In genomic region chr17:61493830-61494324, GRCh38 we compare ENCODE assay signal across 12 cellular contexts. TPM values are rescaled to one million over a fixed set of nuclear protein-coding genes. Genes with fewer than 3 reads are reported as not detected.
DNase-seq lines count a peak whose midpoint lies in the region; ATAC-seq, FAIRE-seq and TF ChIP-seq lines count a peak whose summit lies in the region.
"Not testable (repeated sequence)": the region's sequence is repeated elsewhere in the genome, so short reads cannot be mapped to it uniquely, and the experiment has no call there.
"Had no signal": no experiment of that assay in that cellular context is flagged by ENCODE, and none has a peak within 500 bp of the region (broad histone marks: within the 10 kb centered on the region; RNA-seq: fewer than 3 reads in every experiment).

No MANE protein-coding gene starts in this region.

- peak overlapping the region; percentile 80 for H3K27ac Mint-ChIP-seq in mesothelial cell of epicardium

- dilution Hi-C loops in IMR-90 (cut with HindIII; ENCODE audit: low sequenced_read_pairs, unreplicated experiment) = not testable (repeated sequence)

- POLR2A ChIA-PET in HEK293 (lab: Yijun Ruan, JAX) = interaction anchor here (1.0 to 1.7 kb wide), 3 partner anchors 18 to 78 kb away, joined by 3 to 8 read pairs (median 4); no protein-coding TSS in a partner anchor
- POLR2A ChIA-PET in IMR-90 (lab: Charles Lee; ENCODE audit: unreplicated experiment); GM12878 (lab: Charles Lee): not testable (repeated sequence)

- H3F3A ChIP-seq in smooth muscle cell (ENCODE audit: low read depth) = peaks cover 38% of the 10 kb centered on the region

- H3K27me3 Mint-ChIP-seq in mesothelial cell of epicardium (ENCODE audit: low read depth) = not testable (repeated sequence)

- not testable (repeated sequence) for H3K4me3 ChIP-seq in HEK293 (ENCODE audit: low read depth, low read length); IMR-90 (ENCODE audit: insufficient read depth, low read depth, low read length); GM12878; hepatocyte; smooth muscle cell

- SMC1A ChIA-PET in GM12878 (lab: Charles Lee; ENCODE audit: uncharacterized antibody, unreplicated experiment) = not testable (repeated sequence)

- H4K91ac ChIP-seq in IMR-90 (ENCODE audit: insufficient read depth, low read depth, low read length) = not testable (repeated sequence)

- peaks cover 10% of the 10 kb centered on the region; the same call in 1 of the 2 replicates for H3K9me1 ChIP-seq in IMR-90 (ENCODE audit: insufficient read depth, low read length)

- H3K56ac ChIP-seq in IMR-90 (ENCODE audit: extremely low read depth, insufficient read depth, low read length) = not testable (repeated sequence)

- TF ChIP-seq EP300 in GM12878 (IDR thresholded peaks at IDR 0.05; ENCODE audit: borderline replicate concordance in 1 of 2, control insufficient read depth in 1 of 2, low read depth in 2 of 2, low read length in 2 of 2) = not testable (repeated sequence)

- not testable (repeated sequence) for H3K4me1 ChIP-seq in HEK293 (ENCODE audit: control insufficient read depth, insufficient read depth, low read length); GM12878 (ENCODE audit: control insufficient read depth, insufficient read depth, low read length)
- peaks cover 12% of the 10 kb centered on the region for H3K4me1 ChIP-seq in IMR-90 (ENCODE audit: control insufficient read depth, insufficient read depth, low read length)
- peaks cover 65% of the 10 kb centered on the region for H3K4me1 ChIP-seq in hepatocyte (ENCODE audit: insufficient read depth)
- H3K4me1 ChIP-seq in smooth muscle cell (ENCODE audit: low read depth) = peaks cover 14% of the 10 kb centered on the region

- H2BK5ac ChIP-seq in IMR-90 (ENCODE audit: low read depth, low read length, poor library complexity, severe bottlenecking) = not testable (repeated sequence)

- not testable (repeated sequence) for H3K4me3 Mint-ChIP-seq in mesothelial cell of epicardium

- not testable (repeated sequence) for TF ChIP-seq POLR2A in IMR-90 (IDR thresholded peaks at IDR 0.05; ENCODE audit: low read depth, low read length); GM12878 (IDR thresholded peaks at IDR 0.05; ENCODE audit: low read depth, low read length)

- FAIRE-seq in GM12878 (lab: Jason Lieb, UNC) = not testable (repeated sequence)

- WGBS in IMR-90 (ENCODE audit: extremely low coverage in 2 of 2, insufficient read length in 1 of 2), 2 experiments = 100% methylated on average over 1 of the region's 7 CpGs; no CpG with 5 or more reads in 1 of the 2 experiments
- 33% methylated on average over 7 of the region's 7 CpGs for WGBS in GM12878 (ENCODE audit: insufficient coverage, insufficient replicate concordance, low lambda C conversion rate, missing lambda C conversion rate)
- 87% methylated on average over 7 of the region's 7 CpGs for WGBS in hepatocyte (ENCODE audit: low lambda C conversion rate, missing lambda C conversion rate)
- WGBS in smooth muscle cell (ENCODE audit: low lambda C conversion rate) = 95% methylated on average over 7 of the region's 7 CpGs

- not testable (repeated sequence) for H3K4me2 ChIP-seq in IMR-90 (ENCODE audit: low read depth, low read length); GM12878 (ENCODE audit: control insufficient read depth, insufficient read depth); hepatocyte
- H3K4me2 ChIP-seq in smooth muscle cell = peak overlapping the region; percentile 55

- not testable (repeated sequence) for H3K36me3 ChIP-seq in HEK293 (ENCODE audit: control insufficient read depth in 2 of 2, insufficient read depth in 1 of 2, low read length in 2 of 2); IMR-90 (ENCODE audit: control insufficient read depth, insufficient read depth, low read length); GM12878 (ENCODE audit: control insufficient read depth in 2 of 2, insufficient read depth in 2 of 2, low read length in 1 of 2); hepatocyte (replicated peaks; ENCODE audit: insufficient read depth, low read depth); smooth muscle cell (ENCODE audit: low read depth)

- RAD21 ChIA-PET in GM12878 (lab: Charles Lee; ENCODE audit: unreplicated experiment) = not testable (repeated sequence)

- not testable (repeated sequence) for H3K14ac ChIP-seq in IMR-90 (replicated peaks; ENCODE audit: low read depth, low read length)

- H4K8ac ChIP-seq in IMR-90 (ENCODE audit: low read depth in 2 of 2, low read length in 2 of 2) = not testable (repeated sequence)

- H3K23ac ChIP-seq in IMR-90 (ENCODE audit: low read depth, low read length) = not testable (repeated sequence)

- H3K4ac ChIP-seq in IMR-90 (ENCODE audit: low read depth, low read length) = not testable (repeated sequence)

- H3K9me2 ChIP-seq in hepatocyte (replicated peaks; ENCODE audit: insufficient read depth) = not testable (repeated sequence)

- not testable (repeated sequence) for H2AFZ ChIP-seq in IMR-90 (replicated peaks; ENCODE audit: low read length, poor library complexity); GM12878 (ENCODE audit: control insufficient read depth, low read depth, low read length); hepatocyte; smooth muscle cell (ENCODE audit: low read depth)

- ATAC-seq in IMR-90 (ENCODE audit: low read depth); GM12878: not testable (repeated sequence)

- H4K5ac ChIP-seq in IMR-90 (ENCODE audit: low read depth, low read length) = not testable (repeated sequence)

- H3K79me1 ChIP-seq in IMR-90 (ENCODE audit: low read depth in 1 of 2, low read length in 2 of 2) = not testable (repeated sequence)

- CTCF ChIA-PET in HEK293 (lab: Yijun Ruan, JAX) = interaction anchor here (0.7 to 1.8 kb wide), 4 partner anchors 14 to 100 kb away, joined by 3 to 5 read pairs (median 3); no protein-coding TSS in a partner anchor
- CTCF ChIA-PET in IMR-90 (lab: Yijun Ruan, JAX); GM12878 (lab: Yijun Ruan, JAX): not testable (repeated sequence)

- H3K9ac ChIP-seq in IMR-90 (ENCODE audit: low read depth, low read length); GM12878 (ENCODE audit: control insufficient read depth, insufficient read depth, low read length): not testable (repeated sequence)
- H3K9ac ChIP-seq in smooth muscle cell (ENCODE audit: low read depth) = peak overlapping the region; percentile 36

- H2BK20ac ChIP-seq in IMR-90 (ENCODE audit: low read depth, low read length) = not testable (repeated sequence)

- peak overlapping the region; percentile 79; the same call in 1 of the 2 replicates for H2BK120ac ChIP-seq in IMR-90 (ENCODE audit: low read depth, low read length)

- DNase-seq in IMR-90; GM12878 (ENCODE audit: low read depth, low spot score); hepatocyte (ENCODE audit: low spot score); mesothelial cell of epicardium (ENCODE audit: low spot score in 2 of 2, unreplicated experiment in 2 of 2); smooth muscle cell (lab: John Stamatoyannopoulos, UW; ENCODE audit: unreplicated experiment): not testable (repeated sequence)

- H3K9me3 Mint-ChIP-seq in mesothelial cell of epicardium = not testable (repeated sequence)

- not testable (repeated sequence) for H3K27me3 ChIP-seq in IMR-90 (ENCODE audit: control insufficient read depth, insufficient read depth, low read length); GM12878 (replicated peaks in 1 of 2; ENCODE audit: control insufficient read depth in 2 of 2, insufficient read depth in 2 of 2, low read length in 1 of 2); hepatocyte; smooth muscle cell (ENCODE audit: low read depth)

- in situ Hi-C loops in IMR-90 (cut with MboI; ENCODE audit: low sequenced_read_pairs); GM12878 (cut with MboI): not testable (repeated sequence)

- H2AK5ac ChIP-seq in IMR-90 (ENCODE audit: low read depth, low read length) = not testable (repeated sequence)

- H3K79me2 ChIP-seq in GM12878 (ENCODE audit: control insufficient read depth, insufficient read depth, low read length); hepatocyte; smooth muscle cell (ENCODE audit: low read depth): not testable (repeated sequence)

- TF ChIP-seq RAD21 in IMR-90 (IDR thresholded peaks at IDR 0.05; ENCODE audit: low read length); GM12878 (IDR thresholded peaks at IDR 0.05; ENCODE audit: insufficient read depth, low read depth, low read length): not testable (repeated sequence)

- TF ChIP-seq CTCF in HEK293 (tag by site-specific recombination; IDR thresholded peaks at IDR 0.05); IMR-90 (conservative IDR thresholded peaks at IDR 0.05; ENCODE audit: low read depth, low read length); GM12878 (IDR thresholded peaks at IDR 0.05 in 2 of 3, conservative IDR thresholded peaks at IDR 0.05 in 1 of 3; ENCODE audit: control insufficient read depth in 2 of 3, extremely low read depth in 1 of 3, insufficient read depth in 1 of 3, low read depth in 3 of 3, low read length in 3 of 3); hepatocyte (IDR thresholded peaks at IDR 0.05; ENCODE audit: poor library complexity); mesothelial cell of epicardium (IDR thresholded peaks at IDR 0.05; ENCODE audit: unreplicated experiment); smooth muscle cell (IDR thresholded peaks at IDR 0.05; ENCODE audit: borderline replicate concordance, insufficient read depth, poor library complexity, severe bottlenecking): not testable (repeated sequence)

- not testable (repeated sequence) for H2AK9ac ChIP-seq in IMR-90 (replicated peaks; ENCODE audit: low read depth, low read length, poor library complexity)

- H3K36me3 Mint-ChIP-seq in mesothelial cell of epicardium = not testable (repeated sequence)

- H4K20me1 ChIP-seq in IMR-90 (ENCODE audit: insufficient read depth, low read length); GM12878 (ENCODE audit: control insufficient read depth, insufficient read depth); hepatocyte (ENCODE audit: insufficient read depth, poor library complexity, severe bottlenecking); smooth muscle cell (ENCODE audit: low read depth): not testable (repeated sequence)

- peak overlapping the region; percentile 50; the same call in 1 of the 2 replicates for H3K27ac ChIP-seq in HEK293 (ENCODE audit: extremely low read depth, low read depth, low read length)
- not testable (repeated sequence) for H3K27ac ChIP-seq in IMR-90 (ENCODE audit: insufficient read depth, low read length); GM12878 (ENCODE audit: control insufficient read depth, insufficient read depth)
- H3K27ac ChIP-seq in hepatocyte = peak overlapping the region; percentile 90
- peak overlapping the region; percentile 92 for H3K27ac ChIP-seq in smooth muscle cell (ENCODE audit: low read depth)

- H2BK15ac ChIP-seq in IMR-90 (ENCODE audit: low read depth, low read length) = not testable (repeated sequence)

- H3K4me1 Mint-ChIP-seq in mesothelial cell of epicardium = peaks cover 62% of the 10 kb centered on the region

- intact Hi-C loops in IMR-90 (cut with micrococcal nuclease); GM12878 (cut with micrococcal nuclease; ENCODE audit: unreplicated experiment): not testable (repeated sequence)

- not testable (repeated sequence) for BruUV-seq in IMR-90 (replicated peaks; lab: Mats Ljungman, UMichigan); GM12878 (replicated peaks; lab: Mats Ljungman, UMichigan)

- H3K18ac ChIP-seq in IMR-90 (ENCODE audit: low read depth, low read length) = not testable (repeated sequence)

- not testable (repeated sequence) for H3K9me3 ChIP-seq in HEK293 (ENCODE audit: control insufficient read depth, insufficient read depth, low read depth, low read length); IMR-90 (ENCODE audit: control insufficient read depth, insufficient read depth, low read length); GM12878 (replicated peaks; ENCODE audit: control insufficient read depth, insufficient read depth, low read length); hepatocyte (ENCODE audit: low read depth); smooth muscle cell (replicated peaks; ENCODE audit: low read depth)

RNA-seq across cellular contexts. Expression of gene TBX4, which starts 41.7 kb away (rescaled TPM):
- total RNA-seq in IMR-90 (2012; rRNA removed) (0.28 TPM in 1 of 2 replicates, not detected in the other), GM12878 (2014; rRNA removed) (not detected in 2 replicates), GM12878 (2014; rRNA removed; fragmentation: Illumina TruSeq; extraction: Trizol) (not detected in 2 replicates), GM12878 (2021) (not detected in 2 replicates), hepatocyte (15.4 and 36.2 TPM in 2 replicates), mesothelial cell of epicardium (51.9 to 56.6 TPM (median 54.2 TPM) in 3 replicates), smooth muscle cell (14.1 and 15.4 TPM in 2 replicates)
- polyA plus RNA-seq in IMR-90 (2012; rRNA removed) (0.05 TPM in 1 of 2 replicates, not detected in the other), GM12878 (2011; rRNA removed) (not detected in 2 replicates), GM12878 (2014; fragmentation: Illumina TruSeq; extraction: Trizol) (0.01 TPM in 1 of 2 replicates, not detected in the other), GM12878 (2014; fragmentation: Nextera tagmentation; extraction: Ambion mirVana) (not detected), GM12878 (2014; rRNA removed) (not detected in 2 replicates), GM12878 (2016; fragmentation: Nextera tagmentation; extraction: Ambion mirVana) (not detected), hepatocyte (11.6 and 13.9 TPM in 2 replicates), smooth muscle cell (14.6 and 22.7 TPM in 2 replicates)
- polyA plus RNA-seq in IMR-90 (2012; cell fraction: cytosol; rRNA removed) = 0.04 TPM in 1 of 2 replicates, not detected in the other
- polyA plus RNA-seq in IMR-90 (2012; cell fraction: nucleus; rRNA removed; ENCODE audit: low replicate concordance) = 0.12 and 0.23 TPM in 2 replicates
- total RNA-seq in GM12878 (2013; cell fraction: nucleolus; rRNA removed) = not detected in 2 replicates
- not detected for polyA plus RNA-seq in GM12878 (2011; ENCODE audit: low read depth)
- 0.03 TPM in 1 of 2 replicates, not detected in the other for polyA plus RNA-seq in GM12878 (2011; cell fraction: cytosol; rRNA removed)
- polyA plus RNA-seq in GM12878 (2011; cell fraction: nucleus; rRNA removed) = 0.06 TPM in 1 of 2 replicates, not detected in the other
- 0.07 TPM in 1 of 2 replicates, not detected in the other for polyA plus RNA-seq in GM12878 (2012)
- 0.15 TPM in 1 of 2 replicates, not detected in the other for polyA minus RNA-seq in GM12878 (2011; rRNA and poly(A)+ RNA removed)
- polyA minus RNA-seq in GM12878 (2011; cell fraction: cytosol; rRNA and poly(A)+ RNA removed) = not detected in 2 replicates
- not detected in 2 replicates for polyA minus RNA-seq in GM12878 (2011; cell fraction: nucleus; rRNA and poly(A)+ RNA removed)
- total RNA-seq: A673; CD4-positive, alpha-beta memory T cell; CD4-positive, CD25-positive, alpha-beta regulatory T cell; CD8-positive, alpha-beta memory T cell; Daoy had no signal
- polyA plus RNA-seq: CD14-positive monocyte; CD4-positive, alpha-beta memory T cell; CD4-positive, CD25-positive, alpha-beta regulatory T cell; CD8-positive, alpha-beta memory T cell had no signal

Comparison
In these comparisons a context has a peak if more than half of its experiments do, and no peak if none do; other contexts are left out.
1. RNA of gene TBX4, which starts 41.7 kb away (total RNA-seq): 51.9 to 56.6 TPM in mesothelial cell of epicardium, 15.4 to 36.2 TPM in hepatocyte and 14.1 to 15.4 TPM in smooth muscle cell; 0.28 TPM in IMR-90 and not detected in GM12878; every median in the first group is over 10 times any median in the second.